ENCODE assay signal across 21 cellular contexts in the genomic region with DNA sequence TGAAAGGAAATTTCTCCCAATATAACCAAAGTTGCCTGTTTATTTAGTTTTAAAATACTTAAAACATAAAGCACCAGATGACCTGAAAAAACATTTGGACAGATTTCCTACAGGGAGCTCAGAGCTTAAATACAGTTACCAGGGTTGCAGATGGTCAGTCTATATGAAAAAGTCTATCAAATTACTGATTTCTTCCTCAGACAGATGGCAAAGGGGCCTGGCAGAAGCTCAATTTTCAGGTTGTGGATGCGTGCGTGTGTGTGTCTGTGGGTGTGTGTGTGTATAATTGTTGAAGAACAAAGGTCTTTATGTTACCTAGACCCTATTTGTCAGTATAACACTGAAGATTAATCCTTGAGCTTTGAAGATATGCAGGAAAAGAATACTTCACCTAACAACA.
DNase-seq lines count a peak whose midpoint lies in the region; ATAC-seq and TF ChIP-seq lines count a peak whose summit lies in the region.
"Had no signal": no experiment of that assay in that cellular context is flagged by ENCODE, and none has a peak within 500 bp of the region (broad histone marks: within the 10 kb centered on the region; RNA-seq: fewer than 3 reads in every experiment).

No MANE protein-coding gene starts in this region.

- peak; percentile 44 for DNase-seq in NCI-H146 treated with DMSO at 0.1 percent for 48 hours (lab: John Stamatoyannopoulos, UW; ENCODE audit: unreplicated experiment)
- DNase-seq in NCI-H446 treated with DMSO at 0.1 percent for 48 hours (lab: John Stamatoyannopoulos, UW): peak; percentile 62
- no peak for DNase-seq in type B pancreatic cell (ENCODE audit: extremely low spot score, unreplicated experiment)
- no peak for DNase-seq in activated T-cell treated with anti-CD3 and anti-CD28 coated beads, Interleukin-2, amount 50 U/mL, for 48 hours
- no peak for DNase-seq in WTC11 (ENCODE audit: low spot score)
- no peak for DNase-seq in activated effector memory CD4-positive, alpha-beta T cell treated with Interleukin-2 at 50 U/mL for 16 hours
- DNase-seq: activated CD4-positive, alpha-beta T cell treated with anti-CD3 and anti-CD28 coated beads, Interleukin-2, amount 50 U/mL, for 48 hours; activated naive CD4-positive, alpha-beta T cell treated with anti-CD3 and anti-CD28 coated beads, Interleukin-2, amount 50 U/mL, for 16 hours; DND-41; effector memory CD4-positive, alpha-beta T cell; head of caudate nucleus; mammary epithelial cell; NCI-H187 treated with DMSO at 0.1 percent for 48 hours; SIG-M5; spleen; stimulated activated CD4-positive, alpha-beta T cell treated with anti-CD3 and anti-CD28 coated beads, Interleukin-4, amount 100 ng/mL, for 24 hours; T-cell; trophoblast cell had no signal

- ATAC-seq in SK-N-SH treated with all-trans-retinoic acid at 6 μM for 48 hours (no peak), WTC11 (no peak)
- ATAC-seq: stimulated activated effector memory CD8-positive, alpha-beta T cell treated with anti-CD3 and anti-CD28 coated beads, Interleukin-12 subunit alpha, Interleukin-12 subunit beta, amount 100 ng/mL, for 72 hours; T-cell had no signal

- no peaks in the 10 kb centered on the region for H3K36me3 Mint-ChIP-seq in type B pancreatic cell
- no peaks in the 10 kb centered on the region for H3K36me3 Mint-ChIP-seq in WTC11
- H3K36me3 Mint-ChIP-seq: stimulated activated effector memory CD8-positive, alpha-beta T cell treated with anti-CD3 and anti-CD28 coated beads, Interleukin-12 subunit alpha, Interleukin-12 subunit beta, amount 100 ng/mL, for 72 hours; T-cell had no signal

- H3K4me3 Mint-ChIP-seq in type B pancreatic cell (peak overlapping the region; percentile 18), WTC11 (no peak overlapping the region)
- H3K4me3 Mint-ChIP-seq: activated T-helper 1 cell treated with anti-CD3 and anti-CD28 coated beads, Interleukin-12 subunit alpha, Interleukin-12 subunit beta, Interleukin-2, Interleukin-4 antibody, amounts not matched to agents 30 ng/mL and 10 ng/mL and 1 ng/mL, durations not matched to agents 14 hours and 24 hours and 36 hours; stimulated activated effector memory CD8-positive, alpha-beta T cell treated with anti-CD3 and anti-CD28 coated beads, Interleukin-12 subunit alpha, Interleukin-12 subunit beta, amount 100 ng/mL, for 72 hours; T-cell had no signal

- H3K4me1 Mint-ChIP-seq in type B pancreatic cell (ENCODE audit: unreplicated experiment) (peaks cover 5% of the 10 kb centered on the region), WTC11 (peaks cover 7% of the 10 kb centered on the region; the same call in 1 of the 2 replicates)
- H3K4me1 Mint-ChIP-seq: stimulated activated effector memory CD8-positive, alpha-beta T cell treated with anti-CD3 and anti-CD28 coated beads, Interleukin-12 subunit alpha, Interleukin-12 subunit beta, amount 100 ng/mL, for 72 hours; T-cell had no signal

- TF ChIP-seq CTCF in type B pancreatic cell (conservative IDR thresholded peaks at IDR 0.05) (no peak), WTC11 (IDR thresholded peaks at IDR 0.05) (no peak)

- H3K9me3 Mint-ChIP-seq in type B pancreatic cell: no peaks in the 10 kb centered on the region
- H3K9me3 Mint-ChIP-seq in WTC11: 0 out of 2 replicates have a peak, but pooled peaks cover 4% of the 10 kb centered on the region
- H3K9me3 Mint-ChIP-seq: activated T-helper 1 cell treated with anti-CD3 and anti-CD28 coated beads, Interleukin-12 subunit alpha, Interleukin-12 subunit beta, Interleukin-2, Interleukin-4 antibody, amounts not matched to agents 30 ng/mL and 10 ng/mL and 1 ng/mL, durations not matched to agents 14 hours and 24 hours and 36 hours; stimulated activated effector memory CD8-positive, alpha-beta T cell treated with anti-CD3 and anti-CD28 coated beads, Interleukin-12 subunit alpha, Interleukin-12 subunit beta, amount 100 ng/mL, for 72 hours had no signal

- H3K27ac Mint-ChIP-seq in type B pancreatic cell (no peak overlapping the region), WTC11 (no peak overlapping the region)
- H3K27ac Mint-ChIP-seq: activated T-helper 1 cell treated with anti-CD3 and anti-CD28 coated beads, Interleukin-12 subunit alpha, Interleukin-12 subunit beta, Interleukin-2, Interleukin-4 antibody, amounts not matched to agents 30 ng/mL and 10 ng/mL and 1 ng/mL, durations not matched to agents 14 hours and 24 hours and 36 hours; stimulated activated effector memory CD8-positive, alpha-beta T cell treated with anti-CD3 and anti-CD28 coated beads, Interleukin-12 subunit alpha, Interleukin-12 subunit beta, amount 100 ng/mL, for 72 hours; T-cell had no signal

- POLR2A ChIA-PET in WTC11 (lab: Charles Lee): interaction anchor here (0.8 kb wide), 1 partner anchor 9 kb away, joined by 3 read pairs; no protein-coding TSS in a partner anchor

- CTCF ChIA-PET in WTC11 (lab: Charles Lee): interaction anchor here (0.5 kb wide), 1 partner anchor 27 kb away, joined by 3 read pairs; no protein-coding TSS in a partner anchor

- H3K27me3 Mint-ChIP-seq in type B pancreatic cell (peaks cover 51% of the 10 kb centered on the region), WTC11 (ENCODE audit: low read depth) (no peaks in the 10 kb centered on the region)
- H3K27me3 Mint-ChIP-seq: T-cell had no signal

TF ChIP-seq in SK-N-SH treated with all-trans-retinoic acid at 6 μM for 48 hours, 23 proteins besides CTCF, POLR2A, EP300 and RAD21:
- TF ChIP-seq TCF4 (CRISPR knock-in tag; IDR thresholded peaks at IDR 0.05; ENCODE audit: borderline replicate concordance): 0 out of 2 replicates have a peak, but pooled peaks have one; percentile 17
- TF ChIP-seq ZFP30 (CRISPR knock-in tag; IDR thresholded peaks at IDR 0.05): no peak

TF ChIP-seq in WTC11, 78 proteins besides CTCF, POLR2A, EP300 and RAD21:
- TF ChIP-seq ZNF219 (CRISPR knock-in tag; IDR thresholded peaks at IDR 0.05; ENCODE audit: borderline replicate concordance): no peak
- TF ChIP-seq MYBL2 (CRISPR knock-in tag; IDR thresholded peaks at IDR 0.05): no peak
- TF ChIP-seq EMX1 (CRISPR knock-in tag; IDR thresholded peaks at IDR 0.05): no peak
- TF ChIP-seq STAT6 (CRISPR knock-in tag; conservative IDR thresholded peaks at IDR 0.05; ENCODE audit: low read depth): no peak
TF ChIP-seq in WTC11: peak in this region for 0.

Comparison
In these comparisons a context has a peak if more than half of its experiments do, and no peak if none do; other contexts are left out.
1. DNase-seq: peak in NCI-H146 treated with DMSO at 0.1 percent for 48 hours (single experiment) and NCI-H446 treated with DMSO at 0.1 percent for 48 hours (single experiment); none in type B pancreatic cell (single experiment), activated T-cell treated with anti-CD3 and anti-CD28 coated beads, Interleukin-2, amount 50 U/mL, for 48 hours (0 of 2), WTC11 (single experiment) and activated effector memory CD4-positive, alpha-beta T cell treated with Interleukin-2 at 50 U/mL for 16 hours (single experiment).